1 cellular context compared by ENCODE assay signal in the genomic region with DNA sequence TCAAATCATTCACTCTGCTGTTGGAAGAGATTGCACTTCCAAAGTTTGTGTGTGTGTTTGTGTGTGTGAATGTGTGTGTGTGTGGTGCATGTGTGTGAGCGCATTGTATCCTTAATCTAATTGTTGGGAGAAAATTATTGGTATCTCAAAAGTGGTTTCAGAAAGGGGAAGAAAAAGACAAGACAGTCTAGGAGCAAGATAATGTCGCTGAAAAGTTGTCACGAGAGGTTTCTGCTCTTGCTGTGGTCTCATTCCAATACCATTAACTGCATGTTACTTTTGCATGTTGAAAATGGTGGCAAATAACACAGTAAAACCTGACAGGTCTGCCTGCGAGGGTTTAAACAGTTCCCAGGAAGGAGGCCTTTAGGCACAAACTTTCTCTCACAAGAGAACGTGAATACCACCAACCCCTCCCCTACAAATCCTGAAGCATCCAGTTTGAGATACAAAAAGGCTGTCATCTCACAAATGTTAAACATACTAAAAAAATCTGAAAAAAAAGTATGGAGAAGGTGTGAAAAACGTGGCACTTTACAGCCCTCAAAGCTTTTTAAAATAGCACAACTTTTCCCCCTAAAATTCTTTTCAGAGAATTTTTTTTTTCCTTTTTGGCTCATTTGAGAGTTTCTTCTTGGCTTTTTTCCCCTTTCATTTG.
A peak's percentile ranks its signal among the peaks of the same experiment; 100 is the strongest.
TF ChIP-seq lines count a peak whose summit lies in the region.

No MANE protein-coding gene starts in this region.

TF ChIP-seq in K562, 482 proteins besides CTCF, POLR2A, EP300 and RAD21 (continued from another document):
- TF ChIP-seq, protein P1, sequence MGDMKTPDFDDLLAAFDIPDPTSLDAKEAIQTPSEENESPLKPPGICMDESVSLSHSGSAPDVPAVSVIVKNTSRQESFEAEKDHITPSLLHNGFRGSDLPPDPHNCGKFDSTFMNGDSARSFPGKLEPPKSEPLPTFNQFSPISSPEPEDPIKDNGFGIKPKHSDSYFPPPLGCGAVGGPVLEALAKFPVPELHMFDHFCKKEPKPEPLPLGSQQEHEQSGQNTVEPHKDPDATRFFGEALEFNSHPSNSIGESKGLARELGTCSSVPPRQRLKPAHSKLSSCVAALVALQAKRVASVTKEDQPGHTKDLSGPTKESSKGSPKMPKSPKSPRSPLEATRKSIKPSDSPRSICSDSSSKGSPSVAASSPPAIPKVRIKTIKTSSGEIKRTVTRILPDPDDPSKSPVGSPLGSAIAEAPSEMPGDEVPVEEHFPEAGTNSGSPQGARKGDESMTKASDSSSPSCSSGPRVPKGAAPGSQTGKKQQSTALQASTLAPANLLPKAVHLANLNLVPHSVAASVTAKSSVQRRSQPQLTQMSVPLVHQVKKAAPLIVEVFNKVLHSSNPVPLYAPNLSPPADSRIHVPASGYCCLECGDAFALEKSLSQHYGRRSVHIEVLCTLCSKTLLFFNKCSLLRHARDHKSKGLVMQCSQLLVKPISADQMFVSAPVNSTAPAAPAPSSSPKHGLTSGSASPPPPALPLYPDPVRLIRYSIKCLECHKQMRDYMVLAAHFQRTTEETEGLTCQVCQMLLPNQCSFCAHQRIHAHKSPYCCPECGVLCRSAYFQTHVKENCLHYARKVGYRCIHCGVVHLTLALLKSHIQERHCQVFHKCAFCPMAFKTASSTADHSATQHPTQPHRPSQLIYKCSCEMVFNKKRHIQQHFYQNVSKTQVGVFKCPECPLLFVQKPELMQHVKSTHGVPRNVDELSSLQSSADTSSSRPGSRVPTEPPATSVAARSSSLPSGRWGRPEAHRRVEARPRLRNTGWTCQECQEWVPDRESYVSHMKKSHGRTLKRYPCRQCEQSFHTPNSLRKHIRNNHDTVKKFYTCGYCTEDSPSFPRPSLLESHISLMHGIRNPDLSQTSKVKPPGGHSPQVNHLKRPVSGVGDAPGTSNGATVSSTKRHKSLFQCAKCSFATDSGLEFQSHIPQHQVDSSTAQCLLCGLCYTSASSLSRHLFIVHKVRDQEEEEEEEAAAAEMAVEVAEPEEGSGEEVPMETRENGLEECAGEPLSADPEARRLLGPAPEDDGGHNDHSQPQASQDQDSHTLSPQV (IDR thresholded peaks at IDR 0.05): peak; percentile 37; the same call in 1 of the 2 replicates
- TF ChIP-seq ARID1B (IDR thresholded peaks at IDR 0.05): peak; percentile 26; the same call in 1 of the 2 replicates
